ENCODE assay signal across 8 cellular contexts in genomic region chr12:124911521-124911920, GRCh38. TPM values are rescaled to one million over a fixed set of nuclear protein-coding genes. Genes with fewer than 3 reads are reported as not detected.
DNase-seq lines count a peak whose midpoint lies in the region; ATAC-seq, FAIRE-seq and TF ChIP-seq lines count a peak whose summit lies in the region.
"Not testable (repeated sequence)": the region's sequence is repeated elsewhere in the genome, so short reads cannot be mapped to it uniquely, and the experiment has no call there.

No MANE protein-coding gene starts in this region.

- not testable (repeated sequence) for H3K9me3 Mint-ChIP-seq in activated B cell treated with CpG ODN at 0.5 μM for 24 hours, neural progenitor cell

- peak overlapping the region; percentile 48 for H3K4me3 Mint-ChIP-seq in activated B cell treated with CpG ODN at 0.5 μM for 24 hours
- H3K4me3 Mint-ChIP-seq in neural progenitor cell: peak overlapping the region; percentile 57

- CTCF ChIA-PET in activated B cell treated with CpG ODN at 0.5 μM for 24 hours (lab: Charles Lee): interaction anchor here (1.5 to 2.7 kb wide), 2 partner anchors 8 to 27 kb away, joined by 6 to 31 read pairs; no protein-coding TSS in a partner anchor
- CTCF ChIA-PET in endothelial cell of umbilical vein (lab: Charles Lee): interaction anchor here (7.4 kb wide), 1 partner anchor 28 kb away, joined by 232 read pairs; no protein-coding TSS in a partner anchor

- ATAC-seq in activated B cell treated with CpG ODN at 0.5 μM for 24 hours (ENCODE audit: low read depth): not testable (repeated sequence)

- not testable (repeated sequence) for TF ChIP-seq POLR2A in endothelial cell of umbilical vein (IDR thresholded peaks at IDR 0.05; ENCODE audit: low read depth, low read length); stomach (IDR thresholded peaks at IDR 0.05)

- H3K27ac ChIP-seq in ascending aorta (peak overlapping the region in 1 of 2 donors; percentile 32), stomach (peak overlapping the region in 4 of 5 donors; percentile 40 to 63 (median 50))
- H3K27ac ChIP-seq in endothelial cell of umbilical vein (ENCODE audit: insufficient read depth, low read depth, low read length); neural progenitor cell: not testable (repeated sequence)

- not testable (repeated sequence) for H3K9ac ChIP-seq in endothelial cell of umbilical vein (replicated peaks; ENCODE audit: extremely low read depth, insufficient read depth, low read length); neural progenitor cell

- not testable (repeated sequence) for FAIRE-seq in endothelial cell of umbilical vein (lab: Jason Lieb, UNC)

- H3F3A ChIP-seq in neural progenitor cell (ENCODE audit: low read depth): peaks cover 68% of the 10 kb centered on the region

- not testable (repeated sequence) for TF ChIP-seq CTCF in AG10803 (conservative IDR thresholded peaks at IDR 0.05; ENCODE audit: low read length); HFF-Myc (IDR thresholded peaks at IDR 0.05; ENCODE audit: low read depth, low read length, missing control alignments); activated B cell treated with CpG ODN at 0.5 μM for 24 hours (IDR thresholded peaks at IDR 0.05); ascending aorta (IDR thresholded peaks at IDR 0.05); endothelial cell of umbilical vein (IDR thresholded peaks at IDR 0.05; ENCODE audit: extremely low read depth in 1 of 2, insufficient read depth in 1 of 2, low read depth in 1 of 2, low read length in 2 of 2); kidney epithelial cell (IDR thresholded peaks at IDR 0.05; ENCODE audit: insufficient read depth, low read length, poor library complexity, severe bottlenecking); neural progenitor cell (IDR thresholded peaks at IDR 0.05); stomach (IDR thresholded peaks at IDR 0.05)

- BruUV-seq in endothelial cell of umbilical vein (replicated peaks; lab: Mats Ljungman, UMichigan): not testable (repeated sequence)

- H3K4me2 ChIP-seq in endothelial cell of umbilical vein (ENCODE audit: insufficient read depth, low read length) (peak overlapping the region; percentile 72), neural progenitor cell (peak overlapping the region; percentile 49)

- POLR2A ChIA-PET in activated B cell treated with CpG ODN at 0.5 μM for 24 hours (lab: Charles Lee) (interaction anchor here (0.5 to 20.6 kb wide), 6 partner anchors 9 to 905 kb away, joined by 3 to 590 read pairs (median 4); no protein-coding TSS in a partner anchor), endothelial cell of umbilical vein (lab: Charles Lee) (interaction anchor here (1.3 kb wide), 1 partner anchor 27 kb away, joined by 12 read pairs; no protein-coding TSS in a partner anchor)

- H3K27me3 Mint-ChIP-seq in activated B cell treated with CpG ODN at 0.5 μM for 24 hours: not testable (repeated sequence)
- peaks cover 28% of the 10 kb centered on the region for H3K27me3 Mint-ChIP-seq in neural progenitor cell (ENCODE audit: insufficient read depth, low read depth)

- peak overlapping the region; percentile 60 for H3K4me3 ChIP-seq in AG10803 (ENCODE audit: low read length)
- peak overlapping the region; percentile 32 for H3K4me3 ChIP-seq in HFF-Myc (replicated peaks; ENCODE audit: low read depth, low read length)
- H3K4me3 ChIP-seq in ascending aorta: peak overlapping the region; percentile 43 to 55
- peak overlapping the region in 2 of 3 experiments; percentile 18 to 38 for H3K4me3 ChIP-seq in endothelial cell of umbilical vein (replicated peaks in 1 of 3; ENCODE audit: insufficient read depth in 1 of 3, low read depth in 1 of 3, low read length in 3 of 3)
- H3K4me3 ChIP-seq in kidney epithelial cell (ENCODE audit: low read depth, low read length): peak overlapping the region; percentile 13
- H3K4me3 ChIP-seq in neural progenitor cell: not testable (repeated sequence)
- H3K4me3 ChIP-seq in stomach: peak overlapping the region; percentile 23 to 55 (median 40)

- not testable (repeated sequence) for TF ChIP-seq EP300 in stomach (IDR thresholded peaks at IDR 0.05)

- H3K36me3 ChIP-seq in ascending aorta (peaks cover 24 to 40% of the 10 kb centered on the region in 2 donors), endothelial cell of umbilical vein (ENCODE audit: control insufficient read depth in 2 of 2, extremely low read depth in 1 of 2, insufficient read depth in 2 of 2, low read length in 2 of 2) (peaks cover 9 to 16% of the 10 kb centered on the region in 2 experiments), stomach (peaks cover 17 to 35% (median 31%) of the 10 kb centered on the region in 4 donors)
- H3K36me3 ChIP-seq in kidney epithelial cell (ENCODE audit: control insufficient read depth, insufficient read depth, low read length); neural progenitor cell: not testable (repeated sequence)

- WGBS in stomach, 5 donors: 34 to 60% (median 37%) methylated on average over 6 of the region's 6 CpGs

- H3K9me3 ChIP-seq in ascending aorta: peaks cover 0 to 15% of the 10 kb centered on the region in 2 donors
- H3K9me3 ChIP-seq in endothelial cell of umbilical vein (replicated peaks; ENCODE audit: control insufficient read depth, insufficient read depth, low read length); neural progenitor cell (ENCODE audit: low read depth); stomach: not testable (repeated sequence)

- H4K20me1 ChIP-seq in endothelial cell of umbilical vein (replicated peaks; ENCODE audit: control insufficient read depth, extremely low read depth, insufficient read depth, low read length) (peaks cover 11% of the 10 kb centered on the region), neural progenitor cell (ENCODE audit: low read depth) (peaks cover 59% of the 10 kb centered on the region)

- intact Hi-C loops in activated B cell treated with CpG ODN at 0.5 μM for 24 hours (cut with micrococcal nuclease): loop anchor here (5.0 kb wide), 1 partner anchor 199 kb away; no protein-coding TSS in a partner anchor
- intact Hi-C loops in ascending aorta (cut with DNase I); endothelial cell of umbilical vein (cut with micrococcal nuclease); stomach (cut with DNase I; ENCODE audit: low total_unique reads): not testable (repeated sequence)

- DNase-seq in AG10803 (ENCODE audit: low read depth); HFF-Myc (ENCODE audit: extremely low read depth, low read depth); activated B cell treated with CpG ODN at 0.5 μM for 24 hours; ascending aorta (ENCODE audit: low spot score in 2 of 2); endothelial cell of umbilical vein (ENCODE audit: low read depth, low spot score); kidney epithelial cell (ENCODE audit: low read depth); neural progenitor cell (ENCODE audit: low spot score); stomach: not testable (repeated sequence)

- H3K79me2 ChIP-seq in endothelial cell of umbilical vein (ENCODE audit: control insufficient read depth, insufficient read depth, low read length): peaks cover 39% of the 10 kb centered on the region
- H3K79me2 ChIP-seq in neural progenitor cell (ENCODE audit: low read depth): peaks cover 50% of the 10 kb centered on the region

- H3K4me1 ChIP-seq in ascending aorta (peaks cover 0 to 29% of the 10 kb centered on the region in 2 donors), endothelial cell of umbilical vein (ENCODE audit: control insufficient read depth, extremely low read depth, insufficient read depth, low read length) (peaks cover 25% of the 10 kb centered on the region), neural progenitor cell (peaks cover 14% of the 10 kb centered on the region), stomach (peaks cover 34 to 61% (median 59%) of the 10 kb centered on the region in 4 donors)

- not testable (repeated sequence) for H3K27me3 ChIP-seq in ascending aorta; endothelial cell of umbilical vein (ENCODE audit: control insufficient read depth in 2 of 2, insufficient read depth in 2 of 2, low read length in 2 of 2); kidney epithelial cell (ENCODE audit: control insufficient read depth, insufficient read depth, low read length); neural progenitor cell; stomach

- H2AFZ ChIP-seq in endothelial cell of umbilical vein (ENCODE audit: low read depth, low read length); neural progenitor cell (replicated peaks): not testable (repeated sequence)

- dilution Hi-C loops in endothelial cell of umbilical vein (cut with MboI; ENCODE audit: extremely low pct_ligation_motif_present, low sequenced_read_pairs): not testable (repeated sequence)

- peak overlapping the region; percentile 79 for H3K27ac Mint-ChIP-seq in activated B cell treated with CpG ODN at 0.5 μM for 24 hours
- not testable (repeated sequence) for H3K27ac Mint-ChIP-seq in neural progenitor cell

- H3K36me3 Mint-ChIP-seq in activated B cell treated with CpG ODN at 0.5 μM for 24 hours (ENCODE audit: low read depth) (peaks cover 42% of the 10 kb centered on the region), neural progenitor cell (peaks cover 32% of the 10 kb centered on the region)

- H3K4me1 Mint-ChIP-seq in activated B cell treated with CpG ODN at 0.5 μM for 24 hours (peaks cover 59% of the 10 kb centered on the region), neural progenitor cell (peaks cover 52% of the 10 kb centered on the region)

- H3K9me1 ChIP-seq in endothelial cell of umbilical vein (replicated peaks; ENCODE audit: control insufficient read depth, extremely low read depth, insufficient read depth, low read length): not testable (repeated sequence)

RNA-seq across cellular contexts. Expression of gene UBC, which starts 2.9 kb away (rescaled TPM):
- total RNA-seq in activated B cell treated with CpG ODN at 0.5 μM for 24 hours: 847 and 865 TPM in 2 replicates
- 1,347 TPM for total RNA-seq in ascending aorta
- 875 and 911 TPM in 2 replicates for total RNA-seq in endothelial cell of umbilical vein
- polyA plus RNA-seq in endothelial cell of umbilical vein: 1,040 and 1,305 TPM in 2 replicates
- polyA plus RNA-seq in endothelial cell of umbilical vein (2011; cell fraction: cytosol; rRNA removed): 1,913 and 1,931 TPM in 2 replicates
- 1,373 and 1,721 TPM in 2 replicates for polyA plus RNA-seq in endothelial cell of umbilical vein (2011; cell fraction: nucleus; rRNA removed)
- 1,239 and 1,518 TPM in 2 replicates for polyA plus RNA-seq in endothelial cell of umbilical vein (2012)
- 537 and 767 TPM in 2 replicates for polyA minus RNA-seq in endothelial cell of umbilical vein
- 247 TPM for polyA minus RNA-seq in endothelial cell of umbilical vein (2011; cell fraction: cytosol; rRNA and poly(A)+ RNA removed)
- polyA minus RNA-seq in endothelial cell of umbilical vein (2011; cell fraction: nucleus; rRNA and poly(A)+ RNA removed): 157 and 183 TPM in 2 replicates
- 1,369 and 1,432 TPM in 2 replicates for total RNA-seq in kidney epithelial cell
- 857 and 897 TPM in 2 replicates for total RNA-seq in neural progenitor cell (ENCODE audit: low replicate concordance)
- 1,000 to 10,000 TPM in 3 of 5 donors, 100 to 1,000 TPM in 2; 409 to 1,431 (median 1,065) TPM for total RNA-seq in stomach
- polyA plus RNA-seq in stomach: 1,000 to 10,000 TPM in 1 of 3 donors, 100 to 1,000 TPM in 2; 875 to 1,080 (median 957) TPM

RNA-seq across cellular contexts. Expression of gene SCARB1, which starts 47.9 kb away (rescaled TPM):
- total RNA-seq in activated B cell treated with CpG ODN at 0.5 μM for 24 hours (39.3 and 40.8 TPM in 2 replicates), ascending aorta (81.1 TPM), endothelial cell of umbilical vein (125 TPM in 2 replicates), kidney epithelial cell (30.0 and 36.1 TPM in 2 replicates), neural progenitor cell (ENCODE audit: low replicate concordance) (4.3 and 7.8 TPM in 2 replicates), stomach (10 to 100 TPM in 2 of 5 donors, 1 to 10 TPM in 3; 2.9 to 63.7 (median 8.3) TPM)
- polyA plus RNA-seq in endothelial cell of umbilical vein (133 and 141 TPM in 2 replicates), stomach (10 to 100 TPM in 1 of 3 donors, 1 to 10 TPM in 2; 6.7 to 19.4 (median 9.3) TPM)
- polyA plus RNA-seq in endothelial cell of umbilical vein (2011; cell fraction: cytosol; rRNA removed): 88.9 and 96.7 TPM in 2 replicates
- 99.8 and 106 TPM in 2 replicates for polyA plus RNA-seq in endothelial cell of umbilical vein (2011; cell fraction: nucleus; rRNA removed)
- polyA plus RNA-seq in endothelial cell of umbilical vein (2012): 97.9 and 111 TPM in 2 replicates
- 101 and 103 TPM in 2 replicates for polyA minus RNA-seq in endothelial cell of umbilical vein
- 54.0 TPM for polyA minus RNA-seq in endothelial cell of umbilical vein (2011; cell fraction: cytosol; rRNA and poly(A)+ RNA removed)
- polyA minus RNA-seq in endothelial cell of umbilical vein (2011; cell fraction: nucleus; rRNA and poly(A)+ RNA removed): 34.3 and 35.2 TPM in 2 replicates
